8 cellular contexts compared by ENCODE assay signal in genomic region chr19:19531951-19532805, GRCh38. TPM values are rescaled to one million over a fixed set of nuclear protein-coding genes. Genes with fewer than 3 reads are reported as not detected.
A peak's percentile ranks its signal among the peaks of the same experiment; 100 is the strongest.
DNase-seq lines count a peak whose midpoint lies in the region; ATAC-seq and TF ChIP-seq lines count a peak whose summit lies in the region.

No MANE protein-coding gene starts in this region.

- DNase-seq in GM10248 (ENCODE audit: extremely low spot score): peak; percentile 86
- DNase-seq in MG63: peak; percentile 72
- peak; percentile 65 to 82 (median 78) for DNase-seq in T-helper 2 cell
- DNase-seq in adrenal gland: peak; percentile 68 to 90 (median 86)
- peak; percentile 85 to 95 (median 94) for DNase-seq in right cardiac atrium
- DNase-seq in sigmoid colon: peak; percentile 88
- DNase-seq in amniotic stem cell (lab: John Stamatoyannopoulos, UW): no peak

- no peak overlapping the region for H3K27ac ChIP-seq in adrenal gland
- H3K27ac ChIP-seq in right cardiac atrium (ENCODE audit: low read length): no peak overlapping the region
- no peak overlapping the region for H3K27ac ChIP-seq in sigmoid colon

- no peaks in the 10 kb centered on the region for H3K27me3 ChIP-seq in MG63
- no peaks in the 10 kb centered on the region for H3K27me3 ChIP-seq in adrenal gland
- H3K27me3 ChIP-seq in right cardiac atrium (ENCODE audit: control insufficient read depth, insufficient read depth): no peaks in the 10 kb centered on the region
- H3K27me3 ChIP-seq in sigmoid colon: peaks cover 0 to 1% (median 0%) of the 10 kb centered on the region in 3 donors

- no peaks in the 10 kb centered on the region for H3K9me3 ChIP-seq in MG63
- no peaks in the 10 kb centered on the region for H3K9me3 ChIP-seq in adrenal gland (replicated peaks in 1 of 3)
- no peaks in the 10 kb centered on the region for H3K9me3 ChIP-seq in right cardiac atrium (ENCODE audit: control insufficient read depth, low read length)
- no peaks in the 10 kb centered on the region for H3K9me3 ChIP-seq in sigmoid colon

- ATAC-seq in right cardiac atrium (peak; percentile 66 to 67), HG02884 (IDR thresholded peaks at IDR 0.05; ENCODE audit: unreplicated experiment) (no peak)

- TF ChIP-seq EP300 in sigmoid colon (IDR thresholded peaks at IDR 0.05): no peak

- 22 to 30% (median 23%) methylated on average over 8 to 48 of the region's 48 CpGs for WGBS in adrenal gland, 4 donors
- 22% methylated on average over 48 of the region's 48 CpGs for WGBS in right cardiac atrium
- 25 to 30% methylated on average over 48 of the region's 48 CpGs for WGBS in sigmoid colon, 2 donors

- TF ChIP-seq POLR2A in adrenal gland (IDR thresholded peaks at IDR 0.05) (no peak), sigmoid colon (IDR thresholded peaks at IDR 0.05) (no peak)

- TF ChIP-seq CTCF in GM10248 (IDR thresholded peaks at IDR 0.05; ENCODE audit: control extremely low read depth, extremely low read depth, low read depth, missing control alignments) (peak; percentile 93), adrenal gland (IDR thresholded peaks at IDR 0.05) (peak; percentile 84 to 97 (median 92)), sigmoid colon (IDR thresholded peaks at IDR 0.05) (peak; percentile 75 to 99 (median 89))

- CTCF ChIA-PET in GM10248 (lab: Yijun Ruan, JAX): interaction anchor here (0.7 to 14.9 kb wide), 37 partner anchors 8 to 520 kb away, joined by 3 to 251 read pairs (median 4); partner anchors contain the start of genes GMIP and ZNF682

- H3K36me3 ChIP-seq in MG63 (peaks cover 39% of the 10 kb centered on the region), adrenal gland (replicated peaks in 1 of 2) (peaks cover 0 to 11% of the 10 kb centered on the region in 2 donors), sigmoid colon (peaks cover 0 to 11% (median 4%) of the 10 kb centered on the region in 4 donors)

- POLR2A ChIA-PET in GM10248 (lab: Yijun Ruan, JAX): interaction anchor here (0.6 kb wide), 1 partner anchor 1318 kb away, joined by 7 read pairs; no protein-coding TSS in a partner anchor

- H3K4me3 ChIP-seq in MG63: no peak overlapping the region
- H3K4me3 ChIP-seq in adrenal gland: no peak overlapping the region
- no peak overlapping the region for H3K4me3 ChIP-seq in right cardiac atrium (ENCODE audit: low read length)
- H3K4me3 ChIP-seq in sigmoid colon: no peak overlapping the region

- peaks cover 0 to 1% of the 10 kb centered on the region in 2 donors for H3K4me1 ChIP-seq in adrenal gland (replicated peaks in 1 of 2)
- no peaks in the 10 kb centered on the region for H3K4me1 ChIP-seq in right cardiac atrium (ENCODE audit: control insufficient read depth, insufficient read depth, low read length)
- peaks cover 0 to 24% (median 20%) of the 10 kb centered on the region in 4 donors for H3K4me1 ChIP-seq in sigmoid colon

- intact Hi-C loops in adrenal gland (cut with DNase I) (loop anchor here (2.0 to 5.0 kb wide), 2 partner anchors 111 to 425 kb away; partner anchors contain the start of gene GMIP (in 1 of the 2)), right cardiac atrium (cut with DNase I) (loop anchor here (2.0 to 10.0 kb wide), 6 partner anchors 111 to 423 kb away; partner anchors contain the start of gene GMIP (in 3 of the 4)), sigmoid colon (cut with DNase I) (loop anchor here (1.0 to 5.0 kb wide), 4 partner anchors 22 to 427 kb away; partner anchors contain the start of genes ATP13A1 and GMIP)

RNA-seq across cellular contexts. Expression of gene YJEFN3, which starts 3.5 kb away (rescaled TPM):
- total RNA-seq in MG63 (2014; rRNA removed; shearing (Covaris generic); ENCODE audit: low replicate concordance): 3.1 and 4.8 TPM in 2 replicates
- total RNA-seq in adrenal gland (1 to 10 TPM in 5 of 8 donors, under 1 TPM in 3; 0.36 to 5.7 (median 1.3) TPM), right cardiac atrium (1 to 10 TPM; 1.3 to 4.3 (median 1.6) TPM), sigmoid colon (1 to 10 TPM in 3 of 4 donors, under 1 TPM in 1; 0.71 to 3.1 (median 1.9) TPM)
- polyA plus RNA-seq in adrenal gland (10 to 100 TPM in 1 of 3 donors, 1 to 10 TPM in 1, under 1 TPM in 1; 0.77 to 30.2 (median 6.1) TPM), right cardiac atrium (2.9 TPM), sigmoid colon (10 to 100 TPM in 1 of 3 donors, not detected in 2; 14.4 TPM)

RNA-seq across cellular contexts. Expression of gene CILP2, which starts 5.9 kb away (rescaled TPM):
- total RNA-seq in MG63 (2014; rRNA removed; shearing (Covaris generic); ENCODE audit: low replicate concordance): 0.66 and 1.1 TPM in 2 replicates
- total RNA-seq in adrenal gland (under 1 TPM in 1 of 8 donors, not detected in 7; 0.43 TPM), right cardiac atrium (under 1 TPM; 0.08 to 0.39 (median 0.22) TPM), sigmoid colon (under 1 TPM in 1 of 4 donors, not detected in 3; 0.16 TPM)
- polyA plus RNA-seq in adrenal gland (under 1 TPM in 2 of 3 donors, not detected in 1; 0.13 to 0.24 TPM), right cardiac atrium (0.05 TPM), sigmoid colon (under 1 TPM in 1 of 3 donors, not detected in 2; 0.29 TPM)

RNA-seq across cellular contexts. Expression of gene NDUFA13, which starts 16.2 kb away (rescaled TPM):
- total RNA-seq in MG63 (2014; rRNA removed; shearing (Covaris generic); ENCODE audit: low replicate concordance): 152 and 344 TPM in 2 replicates
- total RNA-seq in adrenal gland (100 to 1,000 TPM in 6 of 8 donors, 10 to 100 TPM in 2; 17.0 to 416 (median 281) TPM), right cardiac atrium (1,000 to 10,000 TPM in 1 of 4 donors, 100 to 1,000 TPM in 3; 785 to 1,013 (median 850) TPM), sigmoid colon (100 to 1,000 TPM in 1 of 4 donors, 10 to 100 TPM in 3; 31.3 to 110 (median 55.4) TPM)
- polyA plus RNA-seq in adrenal gland (100 to 1,000 TPM; 202 to 558 (median 329) TPM), right cardiac atrium (1,226 TPM), sigmoid colon (100 to 1,000 TPM; 239 to 339 (median 283) TPM)

RNA-seq across cellular contexts. Expression of gene TSSK6, which starts 16.8 kb away (rescaled TPM):
- 9.0 TPM in 1 of 2 replicates, not detected in the other for total RNA-seq in MG63 (2014; rRNA removed; shearing (Covaris generic); ENCODE audit: low replicate concordance)
- total RNA-seq in adrenal gland: 10 to 100 TPM in 1 of 8 donors, 1 to 10 TPM in 6, under 1 TPM in 1; 0.95 to 50.5 (median 3.6) TPM
- 1 to 10 TPM in 1 of 3 donors, under 1 TPM in 1, not detected in 1; 0.37 to 1.0 TPM for polyA plus RNA-seq in adrenal gland
- total RNA-seq in right cardiac atrium: under 1 TPM; 0.28 to 0.97 (median 0.82) TPM
- polyA plus RNA-seq in right cardiac atrium: 0.77 TPM
- total RNA-seq in sigmoid colon: 1 to 10 TPM; 1.2 to 3.3 (median 1.5) TPM
- polyA plus RNA-seq in sigmoid colon: 1 to 10 TPM; 1.2 to 3.0 (median 2.4) TPM
